Comparison of ENCODE assay signal across 8 cellular contexts in genomic region chr22:21001601-21002325, GRCh38. TPM values are rescaled to one million over a fixed set of nuclear protein-coding genes. Genes with fewer than 3 reads are reported as not detected.
A peak's percentile ranks its signal among the peaks of the same experiment; 100 is the strongest.
DNase-seq lines count a peak whose midpoint lies in the region; ATAC-seq and TF ChIP-seq lines count a peak whose summit lies in the region.

Gene THAP7 (minus strand): TSS chr22:21002118. CDS start chr22:21001911, 207 bp downstream.

- H2AFZ ChIP-seq in osteoblast (ENCODE audit: low read length) = peak within 1 kb of the TSS; percentile 85

- no peaks in the 10 kb centered on the region for H3K36me3 Mint-ChIP-seq in activated naive CD8-positive, alpha-beta T cell

- H3K4me3 Mint-ChIP-seq in activated naive CD8-positive, alpha-beta T cell = peak within 1 kb of the TSS; percentile 97

- DNase-seq in GM12864 (ENCODE audit: low read depth) (peak; percentile 89), NCI-H1105 treated with DMSO at 0.1 percent for 48 hours (lab: John Stamatoyannopoulos, UW) (peak; percentile 89), SKM-1 treated with dmso at 0.1 percent for 144 hours (lab: John Stamatoyannopoulos, UW; ENCODE audit: unreplicated experiment) (peak; percentile 95), glomerular visceral epithelial cell (ENCODE audit: extremely low spot score) (peak; percentile 95), osteoblast (ENCODE audit: insufficient read length, low spot score, missing footprints) (peak; percentile 99), testis (peak; percentile 98)

- peaks cover 31% of the 10 kb centered on the region for H3K79me2 ChIP-seq in osteoblast (ENCODE audit: insufficient read depth, low read length)

- H3K4me3 ChIP-seq in GM12864 (ENCODE audit: low read depth, low read length) = peak within 1 kb of the TSS; percentile 80
- peak within 1 kb of the TSS; percentile 82 for H3K4me3 ChIP-seq in osteoblast (ENCODE audit: insufficient read depth, low read length)
- H3K4me3 ChIP-seq in testis = peak within 1 kb of the TSS; percentile 69 to 85

- peak within 1 kb of the TSS; percentile 98 for H3K27ac ChIP-seq in osteoblast (ENCODE audit: low read depth, low read length)
- H3K27ac ChIP-seq in testis = peak within 1 kb of the TSS; percentile 94

- H3K9me3 ChIP-seq in osteoblast (ENCODE audit: low read depth, low read length) (no peaks in the 10 kb centered on the region), testis (no peaks in the 10 kb centered on the region)

- peaks cover 22% of the 10 kb centered on the region for H3K4me1 Mint-ChIP-seq in activated naive CD8-positive, alpha-beta T cell (ENCODE audit: low read depth)

- H4K20me1 ChIP-seq in osteoblast (ENCODE audit: insufficient read depth, low read length) = peaks cover 11% of the 10 kb centered on the region

- peak within 1 kb of the TSS; percentile 99 for H3K27ac Mint-ChIP-seq in activated naive CD8-positive, alpha-beta T cell

- TF ChIP-seq CTCF in GM12864 (IDR thresholded peaks at IDR 0.05; ENCODE audit: low read depth, low read length, missing control alignments) (no peak), osteoblast (IDR thresholded peaks at IDR 0.05; ENCODE audit: extremely low read depth, low read depth, low read length) (no peak), testis (IDR thresholded peaks at IDR 0.05) (no peak)

- H3K36me3 ChIP-seq in osteoblast (ENCODE audit: insufficient read depth, low read length) (peaks cover 32% of the 10 kb centered on the region), testis (ENCODE audit: low read depth, missing control alignments) (no peaks in the 10 kb centered on the region)

- H3K4me2 ChIP-seq in osteoblast (ENCODE audit: insufficient read depth, low read length) = peak within 1 kb of the TSS; percentile 98

- H3K4me1 ChIP-seq in osteoblast (ENCODE audit: insufficient read depth, low read length) = peaks cover 26% of the 10 kb centered on the region
- peaks cover 21% of the 10 kb centered on the region for H3K4me1 ChIP-seq in testis

- ATAC-seq in HG02678 (IDR thresholded peaks at IDR 0.05; ENCODE audit: unreplicated experiment) = peak; percentile 91

- TF ChIP-seq POLR2A in testis (IDR thresholded peaks at IDR 0.05) = peak; percentile 40

- H3K9me3 Mint-ChIP-seq in activated naive CD8-positive, alpha-beta T cell (ENCODE audit: low read depth) = no peaks in the 10 kb centered on the region

- no peaks in the 10 kb centered on the region for H3K27me3 Mint-ChIP-seq in activated naive CD8-positive, alpha-beta T cell

- intact Hi-C loops in testis (cut with DNase I; ENCODE audit: low total_unique reads) = no loop called here

- 0% methylated on average over 10 to 48 of the region's 83 CpGs for WGBS in testis, 2 donors

- H3K27me3 ChIP-seq in osteoblast (ENCODE audit: insufficient read depth, low read length) = no peaks in the 10 kb centered on the region
- no peaks in the 10 kb centered on the region for H3K27me3 ChIP-seq in testis

RNA-seq across cellular contexts. Expression of gene THAP7, which starts in this region (rescaled TPM):
- total RNA-seq in osteoblast (23.9 and 24.2 TPM in 2 replicates), testis (10 to 100 TPM; 75.8 to 96.5 TPM)
- 60.6 TPM for polyA plus RNA-seq in testis (ENCODE audit: insufficient read depth, low read depth, low replicate concordance)

Comparison
In these comparisons a context has a peak if more than half of its experiments do, and no peak if none do; other contexts are left out.
1. Peak in every context shown above with its lines: DNase-seq, ATAC-seq, H3K4me3 ChIP-seq and H3K27ac ChIP-seq.